ENCODE assay signal across 12 cellular contexts in the genomic region with DNA sequence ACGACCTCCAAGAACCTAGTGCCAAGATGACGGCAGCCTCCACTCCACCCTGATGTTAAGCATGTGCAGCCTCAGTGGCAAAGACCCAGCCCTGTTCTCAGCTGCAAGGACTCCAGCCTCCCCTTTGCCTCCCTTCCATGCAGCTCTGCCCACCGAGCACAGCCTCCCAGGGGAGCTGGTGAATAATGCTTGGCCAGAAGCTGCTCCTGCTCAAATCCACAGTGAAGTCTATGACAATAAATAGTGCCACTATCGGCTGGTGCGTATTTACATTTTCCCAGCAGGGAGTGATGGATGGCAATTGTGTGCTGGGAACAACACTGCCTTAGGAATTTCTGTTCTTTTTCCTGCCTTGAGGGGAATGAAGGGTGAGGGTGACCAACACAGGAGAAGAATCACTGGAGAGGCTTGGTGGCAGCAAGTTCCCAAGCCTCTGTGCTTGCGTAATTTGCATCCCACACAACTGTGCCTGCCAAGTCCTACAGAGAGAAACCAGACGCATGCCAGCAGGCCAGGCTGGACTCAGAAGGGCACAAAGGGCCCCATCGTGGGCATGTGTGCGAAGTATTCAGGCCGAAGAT. TPM values are rescaled to one million over a fixed set of nuclear protein-coding genes. Genes with fewer than 3 reads are reported as not detected.
A peak's percentile ranks its signal among the peaks of the same experiment; 100 is the strongest.
DNase-seq lines count a peak whose midpoint lies in the region; ATAC-seq and TF ChIP-seq lines count a peak whose summit lies in the region.
"Had no signal": no experiment of that assay in that cellular context is flagged by ENCODE, and none has a peak within 500 bp of the region (broad histone marks: within the 10 kb centered on the region; RNA-seq: fewer than 3 reads in every experiment).

No MANE protein-coding gene starts in this region.

- H3K4me1 ChIP-seq in ACC112 (ENCODE audit: control insufficient read depth, insufficient read depth, low read length, unreplicated experiment) (peaks cover 39% of the 10 kb centered on the region), SK-N-SH (ENCODE audit: control insufficient read depth in 1 of 2, insufficient read depth in 2 of 2, low read depth in 1 of 2, low read length in 1 of 2) (no peaks in the 10 kb centered on the region), osteoblast (ENCODE audit: insufficient read depth, low read length) (peaks cover 17% of the 10 kb centered on the region)

- ATAC-seq in HG02885 (IDR thresholded peaks at IDR 0.05; ENCODE audit: poor library complexity, unreplicated experiment) = no peak
- no peak for ATAC-seq in activated CD8-positive, alpha-beta T cell treated with anti-CD3 and anti-CD28 coated beads, Interleukin-2, amount 10 ng/mL, durations not matched to agents 7 days and 5 days
- ATAC-seq in HG02938 (IDR thresholded peaks at IDR 0.05; ENCODE audit: unreplicated experiment) = no peak

- H3K9me3 ChIP-seq in SK-N-SH = no peaks in the 10 kb centered on the region
- H3K9me3 ChIP-seq in osteoblast (ENCODE audit: low read depth, low read length) = no peaks in the 10 kb centered on the region

- H2AFZ ChIP-seq in ACC112 (ENCODE audit: low read length, unreplicated experiment) (no peak overlapping the region), SK-N-SH (ENCODE audit: low read depth) (no peak overlapping the region), osteoblast (ENCODE audit: low read length) (no peak overlapping the region)

- H3F3A ChIP-seq in SK-N-SH (replicated peaks; ENCODE audit: insufficient read depth) = no peaks in the 10 kb centered on the region

- CTCF ChIA-PET in SK-N-SH (lab: Yijun Ruan, JAX) = no interaction called here
- CTCF ChIA-PET in activated CD8-positive, alpha-beta T cell treated with anti-CD3 and anti-CD28 coated beads, Interleukin-2, amount 10 ng/mL, durations not matched to agents 7 days and 5 days (lab: Charles Lee) = interaction anchor here (1.0 to 1.9 kb wide), 2 partner anchors 8 to 14 kb away, joined by 3 to 6 read pairs; no protein-coding TSS in a partner anchor

- POLR2A ChIA-PET in SK-N-SH (lab: Yijun Ruan, JAX) = no interaction called here
- POLR2A ChIA-PET in activated CD8-positive, alpha-beta T cell treated with anti-CD3 and anti-CD28 coated beads, Interleukin-2, amount 10 ng/mL, durations not matched to agents 7 days and 5 days (lab: Charles Lee) = interaction anchor here (0.8 to 1.1 kb wide), 2 partner anchors 8 to 12 kb away, joined by 3 read pairs; no protein-coding TSS in a partner anchor

- H3K36me3 ChIP-seq in ACC112 (ENCODE audit: insufficient read depth, low read length) (no peaks in the 10 kb centered on the region), SK-N-SH (replicated peaks in 1 of 2; ENCODE audit: control insufficient read depth in 1 of 2, insufficient read depth in 2 of 2, low read length in 1 of 2) (peaks cover 8 to 10% of the 10 kb centered on the region in 2 experiments), osteoblast (ENCODE audit: insufficient read depth, low read length) (no peaks in the 10 kb centered on the region)

- no peak for TF ChIP-seq RAD21 in SK-N-SH (IDR thresholded peaks at IDR 0.05; ENCODE audit: low read length)

- H3K79me2 ChIP-seq in ACC112 (ENCODE audit: control insufficient read depth, insufficient read depth, low read length, unreplicated experiment) (peaks cover 3% of the 10 kb centered on the region), SK-N-SH (ENCODE audit: insufficient read depth) (peaks cover 8% of the 10 kb centered on the region; the same call in 1 of the 2 replicates), osteoblast (ENCODE audit: insufficient read depth, low read length) (no peaks in the 10 kb centered on the region)

- H3K9me3 Mint-ChIP-seq in activated CD8-positive, alpha-beta T cell treated with anti-CD3 and anti-CD28 coated beads, Interleukin-2, amount 10 ng/mL, durations not matched to agents 7 days and 5 days (ENCODE audit: insufficient read depth) = no peaks in the 10 kb centered on the region
- H3K9me3 Mint-ChIP-seq: central memory CD8-positive, alpha-beta T cell had no signal

- TF ChIP-seq CTCF in SK-N-SH (IDR thresholded peaks at IDR 0.05) (no peak), fibroblast of the aortic adventitia (IDR thresholded peaks at IDR 0.05; ENCODE audit: insufficient read depth, low read length) (no peak), osteoblast (IDR thresholded peaks at IDR 0.05; ENCODE audit: extremely low read depth, low read depth, low read length) (no peak), GM10266 (IDR thresholded peaks at IDR 0.05; ENCODE audit: control insufficient read depth, insufficient read depth, low read depth, missing control alignments) (no peak)

- H3K9ac ChIP-seq in SK-N-SH = no peak overlapping the region

- H3K4me3 Mint-ChIP-seq in activated CD8-positive, alpha-beta T cell treated with anti-CD3 and anti-CD28 coated beads, Interleukin-2, amount 10 ng/mL, durations not matched to agents 7 days and 5 days = no peak overlapping the region
- H3K4me3 Mint-ChIP-seq: CD4-positive, CD25-positive, alpha-beta regulatory T cell; central memory CD8-positive, alpha-beta T cell had no signal

- no peak for TF ChIP-seq EP300 in SK-N-SH (IDR thresholded peaks at IDR 0.05; ENCODE audit: borderline replicate concordance in 1 of 2, low read depth in 1 of 2, low read length in 1 of 2)

- H3K36me3 Mint-ChIP-seq in activated CD8-positive, alpha-beta T cell treated with anti-CD3 and anti-CD28 coated beads, Interleukin-2, amount 10 ng/mL, durations not matched to agents 7 days and 5 days (ENCODE audit: low read depth) = peaks cover 2% of the 10 kb centered on the region
- H3K36me3 Mint-ChIP-seq: CD4-positive, CD25-positive, alpha-beta regulatory T cell had no signal

- peaks cover 29% of the 10 kb centered on the region for H3K4me1 Mint-ChIP-seq in activated CD8-positive, alpha-beta T cell treated with anti-CD3 and anti-CD28 coated beads, Interleukin-2, amount 10 ng/mL, durations not matched to agents 7 days and 5 days (ENCODE audit: low read depth)

- H3K27me3 ChIP-seq in ACC112 (ENCODE audit: insufficient read depth, low read length) (no peaks in the 10 kb centered on the region), SK-N-SH (ENCODE audit: insufficient read depth) (no peaks in the 10 kb centered on the region), osteoblast (ENCODE audit: insufficient read depth, low read length) (no peaks in the 10 kb centered on the region)

- no peak for DNase-seq in SK-N-SH
- peak; percentile 75 for DNase-seq in fibroblast of the aortic adventitia (ENCODE audit: low read depth)
- peak; percentile 87 for DNase-seq in osteoblast (ENCODE audit: insufficient read length, low spot score, missing footprints)
- DNase-seq in activated CD8-positive, alpha-beta T cell treated with anti-CD3 and anti-CD28 coated beads, Interleukin-2, amount 10 ng/mL, durations not matched to agents 7 days and 5 days = no peak
- DNase-seq in GM10266 (ENCODE audit: extremely low spot score) = no peak
- DNase-seq: CD4-positive, CD25-positive, alpha-beta regulatory T cell; NCI-H524 had no signal

- H3K4me2 ChIP-seq in SK-N-SH = no peak overlapping the region; the same call in 1 of the 2 replicates
- H3K4me2 ChIP-seq in osteoblast (ENCODE audit: insufficient read depth, low read length) = peak overlapping the region; percentile 41

- peak overlapping the region; percentile 80 for H3K27ac ChIP-seq in ACC112 (ENCODE audit: low read depth, low read length)
- H3K27ac ChIP-seq in SK-N-SH (ENCODE audit: low read depth in 2 of 2, low read length in 1 of 2) = peak overlapping the region in 1 of 2 experiments; percentile 15; a peak in 1 of 4 replicates
- peak overlapping the region; percentile 3 for H3K27ac ChIP-seq in osteoblast (ENCODE audit: low read depth, low read length)
- H3K27ac ChIP-seq: VCaP had no signal

- no peak overlapping the region for H3K27ac Mint-ChIP-seq in activated CD8-positive, alpha-beta T cell treated with anti-CD3 and anti-CD28 coated beads, Interleukin-2, amount 10 ng/mL, durations not matched to agents 7 days and 5 days

- H3K9me2 ChIP-seq in SK-N-SH = no peaks in the 10 kb centered on the region

- peaks cover 7% of the 10 kb centered on the region for H3K27me3 Mint-ChIP-seq in activated CD8-positive, alpha-beta T cell treated with anti-CD3 and anti-CD28 coated beads, Interleukin-2, amount 10 ng/mL, durations not matched to agents 7 days and 5 days (ENCODE audit: low read depth)
- H3K27me3 Mint-ChIP-seq: CD4-positive, CD25-positive, alpha-beta regulatory T cell; central memory CD8-positive, alpha-beta T cell had no signal

- H3K4me3 ChIP-seq in ACC112 (ENCODE audit: low read depth, low read length) (peak overlapping the region; percentile 23), SK-N-SH (ENCODE audit: low read depth in 2 of 2, low read length in 1 of 2) (no peak overlapping the region), fibroblast of the aortic adventitia (ENCODE audit: low read depth, low read length) (no peak overlapping the region), osteoblast (ENCODE audit: insufficient read depth, low read length) (no peak overlapping the region)

- H4K20me1 ChIP-seq in SK-N-SH (ENCODE audit: insufficient read depth) (0 out of 2 replicates have a peak, but pooled peaks cover 4% of the 10 kb centered on the region), osteoblast (ENCODE audit: insufficient read depth, low read length) (peaks cover 2% of the 10 kb centered on the region)

- WGBS in SK-N-SH (ENCODE audit: low lambda C conversion rate) = 44% methylated on average over 9 of the region's 10 CpGs

TF ChIP-seq in SK-N-SH, 30 proteins besides CTCF, POLR2A, EP300 and RAD21:
- TF ChIP-seq TCF12 (IDR thresholded peaks at IDR 0.05) (peak; percentile 45; the same call in 1 of the 2 replicates), YY1 (IDR thresholded peaks at IDR 0.05; ENCODE audit: low read depth) (no peak)

RNA-seq across cellular contexts. Expression of a gene that starts 29.9 kb away (rescaled TPM):
- polyA plus RNA-seq in SK-N-SH (2012; rRNA removed) = 0.02 TPM in 1 of 2 replicates, not detected in the other
- 0.01 and 0.03 TPM in 2 replicates for polyA plus RNA-seq in SK-N-SH (2012; cell fraction: cytosol; rRNA removed)
- 0.01 and 0.17 TPM in 2 replicates for polyA plus RNA-seq in SK-N-SH (2012; cell fraction: nucleus; rRNA removed)
- total RNA-seq in fibroblast of the aortic adventitia (ENCODE audit: low replicate concordance) = 0.16 and 1.6 TPM in 2 replicates
- total RNA-seq in osteoblast = under 0.01 and 0.29 TPM in 2 replicates
- total RNA-seq in activated CD8-positive, alpha-beta T cell treated with anti-CD3 and anti-CD28 coated beads, Interleukin-2, amount 10 ng/mL, durations not matched to agents 7 days and 5 days = 100 to 1,000 TPM; 119 to 120 TPM

RNA-seq across cellular contexts. Expression of a gene that starts 50.3 kb away (rescaled TPM):
- 36.7 and 39.8 TPM in 2 replicates for polyA plus RNA-seq in SK-N-SH (2012; rRNA removed)
- polyA plus RNA-seq in SK-N-SH (2012; cell fraction: cytosol; rRNA removed) = 39.8 and 41.0 TPM in 2 replicates
- 35.2 and 35.3 TPM in 2 replicates for polyA plus RNA-seq in SK-N-SH (2012; cell fraction: nucleus; rRNA removed)
- 56.8 and 137 TPM in 2 replicates for total RNA-seq in fibroblast of the aortic adventitia (ENCODE audit: low replicate concordance)
- total RNA-seq in osteoblast = 22.1 and 27.7 TPM in 2 replicates
- total RNA-seq in activated CD8-positive, alpha-beta T cell treated with anti-CD3 and anti-CD28 coated beads, Interleukin-2, amount 10 ng/mL, durations not matched to agents 7 days and 5 days = 1 to 10 TPM; 1.6 to 2.6 TPM

Comparison
In these comparisons a context has a peak if more than half of its experiments do, and no peak if none do; other contexts are left out.
1. DNase-seq: peak in fibroblast of the aortic adventitia (single experiment) and osteoblast (single experiment); none in SK-N-SH (single experiment), activated CD8-positive, alpha-beta T cell treated with anti-CD3 and anti-CD28 coated beads, Interleukin-2, amount 10 ng/mL, durations not matched to agents 7 days and 5 days (single experiment) and GM10266 (single experiment).
2. RNA of a gene that starts 29.9 kb away (total RNA-seq): 119 to 120 TPM in activated CD8-positive, alpha-beta T cell treated with anti-CD3 and anti-CD28 coated beads, Interleukin-2, amount 10 ng/mL, durations not matched to agents 7 days and 5 days; 0.16 to 1.6 TPM in fibroblast of the aortic adventitia and under 0.01 to 0.29 TPM in osteoblast; every median in the first group is over 10 times any median in the second.